In genomic region chr1:201715351-201715750, GRCh38 we compare ENCODE assay signal across 10 cellular contexts.
DNase-seq lines count a peak whose midpoint lies in the region; ATAC-seq, FAIRE-seq and TF ChIP-seq lines count a peak whose summit lies in the region.
"Had no signal": no experiment of that assay in that cellular context is flagged by ENCODE, and none has a peak within 500 bp of the region (broad histone marks: within the 10 kb centered on the region; RNA-seq: fewer than 3 reads in every experiment).

No MANE protein-coding gene starts in this region.

- no peak for ATAC-seq in right cardiac atrium
- no peak for ATAC-seq in GM21825 (IDR thresholded peaks at IDR 0.05; ENCODE audit: unreplicated experiment)
- no peak for ATAC-seq in omental fat pad (ENCODE audit: low FRiP score)
- ATAC-seq in left colon: no peak

- no peak for DNase-seq in AG04450 (ENCODE audit: low read depth, low spot score)
- no peak for DNase-seq in RWPE1 (ENCODE audit: low spot score)
- no peak for DNase-seq in right cardiac atrium
- DNase-seq in omental fat pad (ENCODE audit: low spot score): no peak
- DNase-seq in left colon: no peak
- DNase-seq in HTR-8/SVneo (ENCODE audit: insufficient read length, low spot score): no peak
- DNase-seq: NCI-H187 treated with DMSO at 0.1 percent for 48 hours; NK-92 treated with Interleukin-12 subunit alpha and Interleukin-12 subunit beta, amount 100 ng/mL, for 24 hours had no signal

- no peaks in the 10 kb centered on the region for H3K27me3 ChIP-seq in AG04450 (ENCODE audit: control insufficient read depth, insufficient read depth, low read length)
- no peaks in the 10 kb centered on the region for H3K27me3 ChIP-seq in right cardiac atrium (ENCODE audit: control insufficient read depth, insufficient read depth)
- no peaks in the 10 kb centered on the region for H3K27me3 ChIP-seq in rectal smooth muscle tissue (ENCODE audit: control insufficient read depth, insufficient read depth, low read length)

- TF ChIP-seq CTCF in AG04450 (IDR thresholded peaks at IDR 0.05; ENCODE audit: low read depth, low read length) (no peak), RWPE1 (conservative IDR thresholded peaks at IDR 0.05; ENCODE audit: low read depth) (no peak), omental fat pad (IDR thresholded peaks at IDR 0.05) (no peak)

- FAIRE-seq in HTR-8/SVneo (lab: Jason Lieb, UNC): no peak

- H3K9ac ChIP-seq in rectal smooth muscle tissue (ENCODE audit: low read length): no peak overlapping the region

- POLR2A ChIA-PET in AG04450 (lab: Yijun Ruan, JAX): interaction anchor here (0.9 to 2.1 kb wide), 6 partner anchors 19 to 76 kb away, joined by 3 to 8 read pairs (median 6); no protein-coding TSS in a partner anchor
- POLR2A ChIA-PET in RWPE1 (lab: Yijun Ruan, JAX; ENCODE audit: low non-redundant PET): interaction anchor here (0.6 kb wide), 1 partner anchor 72 kb away, joined by 4 read pairs; no protein-coding TSS in a partner anchor

- no peaks in the 10 kb centered on the region; the same call in 1 of the 2 replicates for H3K9me3 ChIP-seq in AG04450 (ENCODE audit: control insufficient read depth, insufficient read depth, low read length)
- no peaks in the 10 kb centered on the region for H3K9me3 ChIP-seq in right cardiac atrium (ENCODE audit: control insufficient read depth, low read length)

- peaks cover 39% of the 10 kb centered on the region for H3K4me1 ChIP-seq in right cardiac atrium (ENCODE audit: control insufficient read depth, insufficient read depth, low read length)
- H3K4me1 ChIP-seq in rectal smooth muscle tissue (ENCODE audit: control insufficient read depth, insufficient read depth, low read length): peaks cover 73% of the 10 kb centered on the region

- H3K36me3 ChIP-seq in rectal smooth muscle tissue (ENCODE audit: control insufficient read depth, insufficient read depth, low read length): peaks cover 7% of the 10 kb centered on the region

- 86% methylated on average over 6 of the region's 6 CpGs for WGBS in right cardiac atrium

- CTCF ChIA-PET in AG04450 (lab: Charles Lee): interaction anchor here (10.4 kb wide), 1 partner anchor 79 kb away, joined by 232 read pairs; no protein-coding TSS in a partner anchor
- CTCF ChIA-PET in RWPE1 (lab: Yijun Ruan, JAX): interaction anchor here (0.6 to 13.5 kb wide), 3 partner anchors 11 to 173 kb away, joined by 4 to 351 read pairs (median 18); no protein-coding TSS in a partner anchor

- H3K4me3 ChIP-seq in AG04450 (ENCODE audit: low read depth, low read length) (no peak overlapping the region), right cardiac atrium (ENCODE audit: low read length) (no peak overlapping the region), rectal smooth muscle tissue (ENCODE audit: low read length) (no peak overlapping the region)

- H3K27ac ChIP-seq in AG04450 (ENCODE audit: low read depth, low read length) (peak overlapping the region; percentile 97), RWPE1 (peak overlapping the region; percentile 96), right cardiac atrium (ENCODE audit: low read length) (peak overlapping the region; percentile 96), rectal smooth muscle tissue (ENCODE audit: low read depth, low read length) (peak overlapping the region; percentile 95)

- intact Hi-C loops in right cardiac atrium (cut with DNase I): no loop called here
- intact Hi-C loops in left colon (cut with DNase I, micrococcal nuclease): no loop called here
